ENCODE assay signal across 8 cellular contexts in the genomic region with DNA sequence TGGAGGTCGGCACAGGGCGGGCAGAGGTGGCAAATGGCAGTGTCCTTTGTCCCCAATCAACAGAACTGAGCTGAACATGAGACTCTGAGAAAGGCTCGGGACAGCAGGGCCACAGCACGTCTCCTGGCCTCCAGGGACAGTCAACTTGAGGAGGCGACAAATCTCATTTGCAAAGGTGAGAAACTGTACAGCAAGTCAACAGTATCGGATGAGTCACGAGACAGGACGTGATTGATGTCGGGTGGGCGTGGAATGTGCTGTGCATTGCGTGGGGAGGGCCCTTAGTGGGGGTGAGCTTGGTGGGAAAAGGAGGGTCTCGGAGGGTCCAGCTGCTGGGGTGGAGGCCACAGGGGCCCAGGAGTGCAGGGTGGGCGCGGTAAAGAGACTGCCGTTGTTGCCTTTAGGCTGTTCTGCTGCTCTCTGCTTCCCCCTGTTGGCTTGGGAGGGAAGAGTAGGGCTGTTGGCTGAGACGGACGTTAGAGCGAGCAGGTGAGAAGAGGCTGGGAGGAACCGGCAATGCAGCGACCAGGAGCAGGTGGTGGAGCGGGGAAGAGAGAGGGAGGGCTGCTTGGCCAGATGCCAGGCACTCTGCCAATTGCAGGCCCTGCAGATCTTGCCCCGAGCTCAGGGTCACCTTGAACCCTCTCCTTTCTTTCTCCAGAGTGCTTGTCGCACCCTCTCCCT.
DNase-seq lines count a peak whose midpoint lies in the region; ATAC-seq, FAIRE-seq and TF ChIP-seq lines count a peak whose summit lies in the region.

No MANE protein-coding gene starts in this region.

- no peaks in the 10 kb centered on the region for H3K27me3 Mint-ChIP-seq in T-helper 17 cell

- H3K27ac Mint-ChIP-seq in T-helper 17 cell = peak overlapping the region; percentile 100

- H3K4me3 ChIP-seq in GM12875 (ENCODE audit: low read depth, low read length) = peak overlapping the region; percentile 23
- no peak overlapping the region for H3K4me3 ChIP-seq in astrocyte of the spinal cord (ENCODE audit: low read depth, low read length)
- peak overlapping the region; percentile 41 to 57 for H3K4me3 ChIP-seq in kidney (ENCODE audit: low read length in 2 of 2)

- H3K27ac ChIP-seq in kidney (ENCODE audit: low read depth in 2 of 2, low read length in 2 of 2) = peak overlapping the region; percentile 75 to 86

- DNase-seq in NCI-H1105 (lab: John Stamatoyannopoulos, UW) (peak; percentile 97), T-helper 17 cell (peak; percentile 54 to 81 (median 63)), astrocyte of the spinal cord (ENCODE audit: low read depth, low spot score) (no peak), kidney (peak; percentile 93), posterior vena cava (ENCODE audit: low spot score) (no peak)
- DNase-seq in stimulated activated CD4-positive, alpha-beta T cell treated with anti-CD3 and anti-CD28 coated beads, Interleukin-4, amount 100 ng/mL, for 24 hours = peak; percentile 90

- peaks cover 23 to 39% of the 10 kb centered on the region in 2 donors for H3K4me1 ChIP-seq in kidney (ENCODE audit: control insufficient read depth in 1 of 2, insufficient read depth in 1 of 2, low read depth in 1 of 2, low read length in 2 of 2)

- in situ Hi-C loops in astrocyte of the spinal cord (cut with HindIII; ENCODE audit: low sequenced_read_pairs) = no loop called here

- intact Hi-C loops in kidney (cut with DNase I) = no loop called here
- intact Hi-C loops in posterior vena cava (cut with DNase I) = no loop called here

- H3K36me3 ChIP-seq in kidney (ENCODE audit: control insufficient read depth in 1 of 2, insufficient read depth in 2 of 2, low read length in 2 of 2) = no peaks in the 10 kb centered on the region

- peaks cover 4% of the 10 kb centered on the region for H3K36me3 Mint-ChIP-seq in T-helper 17 cell (ENCODE audit: low read depth)

- H3K4me1 Mint-ChIP-seq in T-helper 17 cell = peaks cover 87% of the 10 kb centered on the region

- TF ChIP-seq CTCF in GM12875 (IDR thresholded peaks at IDR 0.05; ENCODE audit: borderline replicate concordance, insufficient read depth, low read depth, low read length) (peak; percentile 97), astrocyte of the spinal cord (IDR thresholded peaks at IDR 0.05; ENCODE audit: low read depth, low read length) (peak; percentile 67), kidney (IDR thresholded peaks at IDR 0.05; ENCODE audit: borderline replicate concordance, extremely low read depth, insufficient read depth) (peak; percentile 90)

- H3K9ac ChIP-seq in kidney (ENCODE audit: low read length in 2 of 2) = peak overlapping the region in 1 of 2 donors; percentile 72

- H3K4me3 Mint-ChIP-seq in T-helper 17 cell = peak overlapping the region; percentile 94

- FAIRE-seq in kidney (lab: Jason Lieb, UNC) = no peak

- H3K9me3 ChIP-seq in T-helper 17 cell (ENCODE audit: control insufficient read depth, low read length, poor library complexity, severe bottlenecking) = no peaks in the 10 kb centered on the region
- H3K9me3 ChIP-seq in kidney (ENCODE audit: control insufficient read depth in 1 of 2, low read length in 2 of 2) = no peaks in the 10 kb centered on the region

- peak; percentile 23 for ATAC-seq in HG02623 (IDR thresholded peaks at IDR 0.05; ENCODE audit: unreplicated experiment)
- peak; percentile 71 for ATAC-seq in T-helper 17 cell

Comparison
In these comparisons a context has a peak if more than half of its experiments do, and no peak if none do; other contexts are left out.
1. DNase-seq: peak in NCI-H1105 (single experiment), T-helper 17 cell (3 of 3), kidney (single experiment) and stimulated activated CD4-positive, alpha-beta T cell treated with anti-CD3 and anti-CD28 coated beads, Interleukin-4, amount 100 ng/mL, for 24 hours (single experiment); none in astrocyte of the spinal cord (single experiment) and posterior vena cava (single experiment).
2. Peak in every context shown above with its lines, with median percentiles within 50 percentile points of each other: CTCF ChIP-seq.